In genomic region chr7:121107923-121108498, GRCh38 we compare ENCODE assay signal across 7 cellular contexts.
A peak's percentile ranks its signal among the peaks of the same experiment; 100 is the strongest.
DNase-seq lines count a peak whose midpoint lies in the region; ATAC-seq and TF ChIP-seq lines count a peak whose summit lies in the region.

No MANE protein-coding gene starts in this region.

- H3K27ac ChIP-seq in breast epithelium: no peak overlapping the region

- TF ChIP-seq CTCF in breast epithelium (IDR thresholded peaks at IDR 0.05) (peak; percentile 61 to 67 (median 66)), type B pancreatic cell (conservative IDR thresholded peaks at IDR 0.05) (peak; percentile 94)

- intact Hi-C loops in breast epithelium (cut with DNase I; ENCODE audit: low total_unique reads): no loop called here

- H3K4me3 Mint-ChIP-seq in type B pancreatic cell: no peak overlapping the region

- TF ChIP-seq POLR2A in breast epithelium (IDR thresholded peaks at IDR 0.05): no peak

- DNase-seq in GM04504 (ENCODE audit: low read depth): peak; percentile 58
- peak; percentile 18 for DNase-seq in NCI-H774 (lab: John Stamatoyannopoulos, UW)
- no peak for DNase-seq in breast epithelium (ENCODE audit: low spot score in 2 of 2)
- DNase-seq in kidney glomerular epithelial cell (lab: John Stamatoyannopoulos, UW): peak; percentile 68
- no peak for DNase-seq in type B pancreatic cell (ENCODE audit: extremely low spot score, unreplicated experiment)

- H3K27ac Mint-ChIP-seq in type B pancreatic cell: no peak overlapping the region

- H3K4me3 ChIP-seq in breast epithelium: no peak overlapping the region

- peaks cover 14% of the 10 kb centered on the region for H3K4me1 Mint-ChIP-seq in type B pancreatic cell (ENCODE audit: unreplicated experiment)

- H3K4me1 ChIP-seq in breast epithelium: no peaks in the 10 kb centered on the region

- H3K27me3 Mint-ChIP-seq in type B pancreatic cell: no peaks in the 10 kb centered on the region

- H3K9me3 ChIP-seq in breast epithelium: no peaks in the 10 kb centered on the region

- no peaks in the 10 kb centered on the region for H3K36me3 ChIP-seq in breast epithelium

- H3K9me3 Mint-ChIP-seq in type B pancreatic cell: no peaks in the 10 kb centered on the region

- no peaks in the 10 kb centered on the region for H3K27me3 ChIP-seq in breast epithelium

- peak; percentile 93 for ATAC-seq in GM21390 (IDR thresholded peaks at IDR 0.05; ENCODE audit: unreplicated experiment)
- peak; percentile 81 for ATAC-seq in HG03558 (IDR thresholded peaks at IDR 0.05; ENCODE audit: extremely low read depth, unreplicated experiment)

- H3K36me3 Mint-ChIP-seq in type B pancreatic cell: no peaks in the 10 kb centered on the region

Comparison
In these comparisons a context has a peak if more than half of its experiments do, and no peak if none do; other contexts are left out.
1. DNase-seq: peak in GM04504 (single experiment), NCI-H774 (single experiment) and kidney glomerular epithelial cell (single experiment); none in breast epithelium (0 of 2) and type B pancreatic cell (single experiment).